1 cellular context compared by ENCODE assay signal in genomic region chr17:74552037-74552436, GRCh38.
TF ChIP-seq lines count a peak whose summit lies in the region.

No MANE protein-coding gene starts in this region.

TF ChIP-seq in A549, 52 proteins besides CTCF, POLR2A, EP300 and RAD21 (continued from another document):
- TF ChIP-seq ATOH8 (CRISPR knock-in tag; IDR thresholded peaks at IDR 0.05; ENCODE audit: low read depth) (no peak), JUN (IDR thresholded peaks at IDR 0.05) (no peak), HOXB5 (CRISPR knock-in tag; IDR thresholded peaks at IDR 0.05) (no peak), RNF2 (IDR thresholded peaks at IDR 0.05; ENCODE audit: borderline replicate concordance, low read depth) (no peak)
